Comparison of ENCODE assay signal across 1 cellular context in the genomic region with DNA sequence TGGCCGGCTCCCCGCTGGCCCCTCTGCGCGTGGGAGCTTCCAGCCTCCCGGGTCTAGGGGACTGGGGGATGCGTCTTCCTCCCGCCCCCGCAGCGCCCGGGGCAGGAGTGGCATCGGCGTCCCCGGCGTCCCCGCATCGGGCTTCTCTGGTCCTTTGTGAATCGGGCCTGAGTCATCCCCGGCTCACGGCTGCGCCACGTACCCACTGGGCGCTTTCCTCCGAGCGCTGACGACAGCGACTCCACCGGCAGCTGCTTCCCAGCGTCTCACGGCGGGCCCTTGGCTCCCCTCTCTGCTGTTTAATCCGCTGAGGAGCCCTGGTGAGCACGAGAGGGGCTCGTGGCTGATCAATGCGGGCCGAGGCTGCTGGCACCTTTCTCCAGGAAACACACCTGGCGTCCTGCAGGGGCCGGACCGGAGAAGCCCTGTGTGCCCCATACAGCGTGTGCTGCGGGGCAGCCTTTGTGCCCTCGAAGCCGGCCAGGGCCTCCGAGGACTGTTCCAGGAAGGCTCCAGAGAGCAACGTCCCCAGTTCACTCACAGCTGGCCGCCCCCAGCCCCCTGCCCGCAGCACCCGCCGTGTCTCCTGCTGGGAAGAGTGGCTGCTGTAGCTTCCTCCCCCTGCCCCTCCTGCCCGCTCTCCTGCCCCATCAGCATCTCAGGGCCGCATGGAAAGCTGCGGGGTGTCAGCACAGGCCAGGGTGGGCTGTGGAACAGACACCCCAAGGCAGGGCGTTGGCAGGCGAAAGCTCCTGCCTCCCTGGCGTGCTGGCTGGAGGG.
TF ChIP-seq lines count a peak whose summit lies in the region.

No MANE protein-coding gene starts in this region.

TF ChIP-seq in HepG2, 621 proteins besides CTCF, POLR2A, EP300 and RAD21 (continued from another document and continues in another):
- TF ChIP-seq, protein P1, sequence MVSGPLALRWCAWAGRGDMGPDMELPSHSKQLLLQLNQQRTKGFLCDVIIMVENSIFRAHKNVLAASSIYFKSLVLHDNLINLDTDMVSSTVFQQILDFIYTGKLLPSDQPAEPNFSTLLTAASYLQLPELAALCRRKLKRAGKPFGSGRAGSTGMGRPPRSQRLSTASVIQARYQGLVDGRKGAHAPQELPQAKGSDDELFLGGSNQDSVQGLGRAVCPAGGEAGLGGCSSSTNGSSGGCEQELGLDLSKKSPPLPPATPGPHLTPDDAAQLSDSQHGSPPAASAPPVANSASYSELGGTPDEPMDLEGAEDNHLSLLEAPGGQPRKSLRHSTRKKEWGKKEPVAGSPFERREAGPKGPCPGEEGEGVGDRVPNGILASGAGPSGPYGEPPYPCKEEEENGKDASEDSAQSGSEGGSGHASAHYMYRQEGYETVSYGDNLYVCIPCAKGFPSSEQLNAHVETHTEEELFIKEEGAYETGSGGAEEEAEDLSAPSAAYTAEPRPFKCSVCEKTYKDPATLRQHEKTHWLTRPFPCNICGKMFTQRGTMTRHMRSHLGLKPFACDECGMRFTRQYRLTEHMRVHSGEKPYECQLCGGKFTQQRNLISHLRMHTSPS (CRISPR knock-in tag; IDR thresholded peaks at IDR 0.05; ENCODE audit: low read depth) = peak; percentile 65; the same call in 1 of the 2 replicates
- no peak for TF ChIP-seq HCFC1 (IDR thresholded peaks at IDR 0.05; ENCODE audit: low read depth, low read length)
- no peak for TF ChIP-seq ERF (CRISPR knock-in tag; IDR thresholded peaks at IDR 0.05)
- TF ChIP-seq GLI4 (CRISPR knock-in tag; IDR thresholded peaks at IDR 0.05; ENCODE audit: borderline replicate concordance) = 0 out of 2 replicates have a peak, but pooled peaks have one; percentile 63
- TF ChIP-seq ZNF83 (CRISPR knock-in tag; IDR thresholded peaks at IDR 0.05; ENCODE audit: borderline replicate concordance) = no peak
- no peak for TF ChIP-seq RBM39 (IDR thresholded peaks at IDR 0.05; ENCODE audit: low read depth, low read length, poor library complexity, severe bottlenecking)
- TF ChIP-seq, protein P2, sequence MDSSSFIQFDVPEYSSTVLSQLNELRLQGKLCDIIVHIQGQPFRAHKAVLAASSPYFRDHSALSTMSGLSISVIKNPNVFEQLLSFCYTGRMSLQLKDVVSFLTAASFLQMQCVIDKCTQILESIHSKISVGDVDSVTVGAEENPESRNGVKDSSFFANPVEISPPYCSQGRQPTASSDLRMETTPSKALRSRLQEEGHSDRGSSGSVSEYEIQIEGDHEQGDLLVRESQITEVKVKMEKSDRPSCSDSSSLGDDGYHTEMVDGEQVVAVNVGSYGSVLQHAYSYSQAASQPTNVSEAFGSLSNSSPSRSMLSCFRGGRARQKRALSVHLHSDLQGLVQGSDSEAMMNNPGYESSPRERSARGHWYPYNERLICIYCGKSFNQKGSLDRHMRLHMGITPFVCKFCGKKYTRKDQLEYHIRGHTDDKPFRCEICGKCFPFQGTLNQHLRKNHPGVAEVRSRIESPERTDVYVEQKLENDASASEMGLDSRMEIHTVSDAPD (CRISPR knock-in tag; IDR thresholded peaks at IDR 0.05) = no peak
- 0 out of 2 replicates have a peak, but pooled peaks have one; percentile 20 for TF ChIP-seq ZNF768 (CRISPR knock-in tag; IDR thresholded peaks at IDR 0.05)
- TF ChIP-seq, protein P3, sequence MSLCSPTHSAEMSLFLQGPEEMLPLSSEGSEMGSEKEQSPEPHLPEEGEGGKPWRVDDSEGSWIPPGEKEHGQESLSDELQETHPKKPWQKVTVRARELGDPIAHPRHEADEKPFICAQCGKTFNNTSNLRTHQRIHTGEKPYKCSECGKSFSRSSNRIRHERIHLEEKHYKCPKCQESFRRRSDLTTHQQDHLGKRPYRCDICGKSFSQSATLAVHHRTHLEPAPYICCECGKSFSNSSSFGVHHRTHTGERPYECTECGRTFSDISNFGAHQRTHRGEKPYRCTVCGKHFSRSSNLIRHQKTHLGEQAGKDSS (CRISPR knock-in tag; IDR thresholded peaks at IDR 0.05; ENCODE audit: borderline replicate concordance, low read depth) = no peak
- no peak for TF ChIP-seq TEAD3 (CRISPR knock-in tag; optimal IDR thresholded peaks at IDR 0.05; ENCODE audit: borderline replicate concordance)
- TF ChIP-seq NRL (CRISPR knock-in tag; IDR thresholded peaks at IDR 0.05; ENCODE audit: borderline replicate concordance) = peak; percentile 56; the same call in 1 of the 2 replicates
- TF ChIP-seq SAFB2 (CRISPR knock-in tag; IDR thresholded peaks at IDR 0.05; ENCODE audit: borderline replicate concordance, low read depth) = no peak
- TF ChIP-seq, protein P4, sequence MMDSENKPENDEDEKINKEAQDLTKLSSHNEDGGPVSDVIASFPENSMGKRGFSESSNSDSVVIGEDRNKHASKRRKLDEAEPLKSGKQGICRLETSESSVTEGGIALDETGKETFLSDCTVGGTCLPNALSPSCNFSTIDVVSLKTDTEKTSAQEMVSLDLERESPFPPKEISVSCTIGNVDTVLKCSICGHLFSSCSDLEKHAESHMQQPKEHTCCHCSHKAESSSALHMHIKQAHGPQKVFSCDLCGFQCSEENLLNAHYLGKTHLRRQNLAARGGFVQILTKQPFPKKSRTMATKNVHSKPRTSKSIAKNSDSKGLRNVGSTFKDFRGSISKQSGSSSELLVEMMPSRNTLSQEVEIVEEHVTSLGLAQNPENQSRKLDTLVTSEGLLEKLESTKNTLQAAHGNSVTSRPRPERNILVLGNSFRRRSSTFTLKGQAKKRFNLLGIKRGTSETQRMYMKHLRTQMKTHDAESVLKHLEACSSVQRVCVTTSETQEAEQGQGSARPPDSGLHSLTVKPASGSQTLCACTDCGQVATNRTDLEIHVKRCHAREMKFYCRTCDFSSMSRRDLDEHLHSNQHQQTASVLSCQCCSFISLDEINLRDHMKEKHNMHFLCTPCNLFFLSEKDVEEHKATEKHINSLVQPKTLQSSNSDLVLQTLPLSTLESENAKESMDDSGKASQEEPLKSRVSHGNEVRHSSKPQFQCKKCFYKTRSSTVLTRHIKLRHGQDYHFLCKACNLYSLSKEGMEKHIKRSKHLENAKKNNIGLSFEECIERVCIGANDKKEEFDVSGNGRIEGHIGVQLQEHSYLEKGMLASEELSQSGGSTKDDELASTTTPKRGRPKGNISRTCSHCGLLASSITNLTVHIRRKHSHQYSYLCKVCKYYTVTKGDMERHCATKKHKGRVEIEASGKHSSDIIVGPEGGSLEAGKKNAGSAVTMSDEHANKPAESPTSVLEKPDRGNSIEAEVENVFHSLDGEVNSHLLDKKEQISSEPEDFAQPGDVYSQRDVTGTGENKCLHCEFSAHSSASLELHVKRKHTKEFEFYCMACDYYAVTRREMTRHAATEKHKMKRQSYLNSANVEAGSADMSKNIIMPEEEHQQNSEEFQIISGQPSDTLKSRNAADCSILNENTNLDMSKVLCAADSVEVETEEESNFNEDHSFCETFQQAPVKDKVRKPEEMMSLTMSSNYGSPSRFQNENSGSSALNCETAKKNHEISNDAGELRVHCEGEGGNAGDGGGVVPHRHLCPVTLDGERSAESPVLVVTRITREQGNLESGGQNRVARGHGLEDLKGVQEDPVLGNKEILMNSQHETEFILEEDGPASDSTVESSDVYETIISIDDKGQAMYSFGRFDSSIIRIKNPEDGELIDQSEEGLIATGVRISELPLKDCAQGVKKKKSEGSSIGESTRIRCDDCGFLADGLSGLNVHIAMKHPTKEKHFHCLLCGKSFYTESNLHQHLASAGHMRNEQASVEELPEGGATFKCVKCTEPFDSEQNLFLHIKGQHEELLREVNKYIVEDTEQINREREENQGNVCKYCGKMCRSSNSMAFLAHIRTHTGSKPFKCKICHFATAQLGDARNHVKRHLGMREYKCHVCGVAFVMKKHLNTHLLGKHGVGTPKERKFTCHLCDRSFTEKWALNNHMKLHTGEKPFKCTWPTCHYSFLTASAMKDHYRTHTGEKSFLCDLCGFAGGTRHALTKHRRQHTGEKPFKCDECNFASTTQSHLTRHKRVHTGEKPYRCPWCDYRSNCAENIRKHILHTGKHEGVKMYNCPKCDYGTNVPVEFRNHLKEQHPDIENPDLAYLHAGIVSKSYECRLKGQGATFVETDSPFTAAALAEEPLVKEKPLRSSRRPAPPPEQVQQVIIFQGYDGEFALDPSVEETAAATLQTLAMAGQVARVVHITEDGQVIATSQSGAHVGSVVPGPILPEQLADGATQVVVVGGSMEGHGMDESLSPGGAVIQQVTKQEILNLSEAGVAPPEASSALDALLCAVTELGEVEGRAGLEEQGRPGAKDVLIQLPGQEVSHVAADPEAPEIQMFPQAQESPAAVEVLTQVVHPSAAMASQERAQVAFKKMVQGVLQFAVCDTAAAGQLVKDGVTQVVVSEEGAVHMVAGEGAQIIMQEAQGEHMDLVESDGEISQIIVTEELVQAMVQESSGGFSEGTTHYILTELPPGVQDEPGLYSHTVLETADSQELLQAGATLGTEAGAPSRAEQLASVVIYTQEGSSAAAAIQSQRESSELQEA (CRISPR knock-in tag; IDR thresholded peaks at IDR 0.05; ENCODE audit: not compliant biosample characterization) = peak; percentile 51
- TF ChIP-seq, protein P5, sequence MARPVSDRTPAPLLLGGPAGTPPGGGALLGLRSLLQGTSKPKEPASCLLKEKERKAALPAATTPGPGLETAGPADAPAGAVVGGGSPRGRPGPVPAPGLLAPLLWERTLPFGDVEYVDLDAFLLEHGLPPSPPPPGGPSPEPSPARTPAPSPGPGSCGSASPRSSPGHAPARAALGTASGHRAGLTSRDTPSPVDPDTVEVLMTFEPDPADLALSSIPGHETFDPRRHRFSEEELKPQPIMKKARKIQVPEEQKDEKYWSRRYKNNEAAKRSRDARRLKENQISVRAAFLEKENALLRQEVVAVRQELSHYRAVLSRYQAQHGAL (CRISPR knock-in tag; IDR thresholded peaks at IDR 0.05; ENCODE audit: not compliant biosample characterization) = no peak
- no peak; the same call in 1 of the 2 replicates for TF ChIP-seq SP2 (CRISPR knock-in tag; IDR thresholded peaks at IDR 0.05)
- no peak for TF ChIP-seq SP4 (CRISPR knock-in tag; IDR thresholded peaks at IDR 0.05)
- peak; percentile 80 for TF ChIP-seq HNRNPL (IDR thresholded peaks at IDR 0.05; ENCODE audit: low read depth, low read length)
- TF ChIP-seq KLF11 (CRISPR knock-in tag; IDR thresholded peaks at IDR 0.05) = no peak
- TF ChIP-seq, protein P6, sequence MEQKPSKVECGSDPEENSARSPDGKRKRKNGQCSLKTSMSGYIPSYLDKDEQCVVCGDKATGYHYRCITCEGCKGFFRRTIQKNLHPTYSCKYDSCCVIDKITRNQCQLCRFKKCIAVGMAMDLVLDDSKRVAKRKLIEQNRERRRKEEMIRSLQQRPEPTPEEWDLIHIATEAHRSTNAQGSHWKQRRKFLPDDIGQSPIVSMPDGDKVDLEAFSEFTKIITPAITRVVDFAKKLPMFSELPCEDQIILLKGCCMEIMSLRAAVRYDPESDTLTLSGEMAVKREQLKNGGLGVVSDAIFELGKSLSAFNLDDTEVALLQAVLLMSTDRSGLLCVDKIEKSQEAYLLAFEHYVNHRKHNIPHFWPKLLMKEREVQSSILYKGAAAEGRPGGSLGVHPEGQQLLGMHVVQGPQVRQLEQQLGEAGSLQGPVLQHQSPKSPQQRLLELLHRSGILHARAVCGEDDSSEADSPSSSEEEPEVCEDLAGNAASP (CRISPR knock-in tag; IDR thresholded peaks at IDR 0.05; ENCODE audit: borderline replicate concordance) = no peak
- TF ChIP-seq, protein P7, sequence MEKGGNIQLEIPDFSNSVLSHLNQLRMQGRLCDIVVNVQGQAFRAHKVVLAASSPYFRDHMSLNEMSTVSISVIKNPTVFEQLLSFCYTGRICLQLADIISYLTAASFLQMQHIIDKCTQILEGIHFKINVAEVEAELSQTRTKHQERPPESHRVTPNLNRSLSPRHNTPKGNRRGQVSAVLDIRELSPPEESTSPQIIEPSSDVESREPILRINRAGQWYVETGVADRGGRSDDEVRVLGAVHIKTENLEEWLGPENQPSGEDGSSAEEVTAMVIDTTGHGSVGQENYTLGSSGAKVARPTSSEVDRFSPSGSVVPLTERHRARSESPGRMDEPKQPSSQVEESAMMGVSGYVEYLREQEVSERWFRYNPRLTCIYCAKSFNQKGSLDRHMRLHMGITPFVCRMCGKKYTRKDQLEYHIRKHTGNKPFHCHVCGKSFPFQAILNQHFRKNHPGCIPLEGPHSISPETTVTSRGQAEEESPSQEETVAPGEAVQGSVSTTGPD (CRISPR knock-in tag; IDR thresholded peaks at IDR 0.05) = no peak
- no peak for TF ChIP-seq TP53 (CRISPR knock-in tag; conservative IDR thresholded peaks at IDR 0.05)
- no peak for TF ChIP-seq ZNF766 (CRISPR knock-in tag; IDR thresholded peaks at IDR 0.05; ENCODE audit: borderline replicate concordance)
- TF ChIP-seq MYNN (CRISPR knock-in tag; IDR thresholded peaks at IDR 0.05; ENCODE audit: low read depth) = no peak
- TF ChIP-seq RBFOX2 (IDR thresholded peaks at IDR 0.05; ENCODE audit: low read depth, low read length) = no peak
- TF ChIP-seq, protein P8, sequence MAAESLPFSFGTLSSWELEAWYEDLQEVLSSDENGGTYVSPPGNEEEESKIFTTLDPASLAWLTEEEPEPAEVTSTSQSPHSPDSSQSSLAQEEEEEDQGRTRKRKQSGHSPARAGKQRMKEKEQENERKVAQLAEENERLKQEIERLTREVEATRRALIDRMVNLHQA (CRISPR knock-in tag; IDR thresholded peaks at IDR 0.05) = no peak
- TF ChIP-seq JDP2 (CRISPR knock-in tag; IDR thresholded peaks at IDR 0.05; ENCODE audit: borderline replicate concordance) = no peak
- TF ChIP-seq KLF9 (CRISPR knock-in tag; IDR thresholded peaks at IDR 0.05; ENCODE audit: low read depth) = no peak
- no peak for TF ChIP-seq ZNF776 (CRISPR knock-in tag; IDR thresholded peaks at IDR 0.05)
- TF ChIP-seq CBX5 (CRISPR knock-in tag; IDR thresholded peaks at IDR 0.05; ENCODE audit: borderline replicate concordance) = no peak
- TF ChIP-seq HMG20B (CRISPR knock-in tag; conservative IDR thresholded peaks at IDR 0.05) = no peak
- TF ChIP-seq, protein P9, sequence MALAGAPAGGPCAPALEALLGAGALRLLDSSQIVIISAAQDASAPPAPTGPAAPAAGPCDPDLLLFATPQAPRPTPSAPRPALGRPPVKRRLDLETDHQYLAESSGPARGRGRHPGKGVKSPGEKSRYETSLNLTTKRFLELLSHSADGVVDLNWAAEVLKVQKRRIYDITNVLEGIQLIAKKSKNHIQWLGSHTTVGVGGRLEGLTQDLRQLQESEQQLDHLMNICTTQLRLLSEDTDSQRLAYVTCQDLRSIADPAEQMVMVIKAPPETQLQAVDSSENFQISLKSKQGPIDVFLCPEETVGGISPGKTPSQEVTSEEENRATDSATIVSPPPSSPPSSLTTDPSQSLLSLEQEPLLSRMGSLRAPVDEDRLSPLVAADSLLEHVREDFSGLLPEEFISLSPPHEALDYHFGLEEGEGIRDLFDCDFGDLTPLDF (CRISPR knock-in tag; IDR thresholded peaks at IDR 0.05) = no peak
- no peak for TF ChIP-seq ZNF781 (CRISPR knock-in tag; IDR thresholded peaks at IDR 0.05; ENCODE audit: borderline replicate concordance, not compliant biosample characterization)
- TF ChIP-seq ATF7-NPFF (CRISPR knock-in tag; IDR thresholded peaks at IDR 0.05; ENCODE audit: low read depth) = no peak
- no peak for TF ChIP-seq ZNF577 (CRISPR knock-in tag; IDR thresholded peaks at IDR 0.05; ENCODE audit: borderline replicate concordance, low read depth)
- TF ChIP-seq, protein P10, sequence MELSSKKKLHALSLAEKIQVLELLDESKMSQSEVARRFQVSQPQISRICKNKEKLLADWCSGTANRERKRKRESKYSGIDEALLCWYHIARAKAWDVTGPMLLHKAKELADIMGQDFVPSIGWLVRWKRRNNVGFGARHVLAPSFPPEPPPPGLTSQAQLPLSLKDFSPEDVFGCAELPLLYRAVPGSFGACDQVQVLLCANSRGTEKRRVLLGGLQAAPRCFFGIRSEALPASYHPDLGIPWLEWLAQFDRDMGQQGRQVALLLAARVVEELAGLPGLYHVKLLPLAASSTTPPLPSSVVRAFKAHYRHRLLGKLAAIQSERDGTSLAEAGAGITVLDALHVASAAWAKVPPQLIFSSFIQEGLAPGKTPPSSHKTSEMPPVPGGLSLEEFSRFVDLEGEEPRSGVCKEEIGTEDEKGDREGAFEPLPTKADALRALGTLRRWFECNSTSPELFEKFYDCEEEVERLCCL (CRISPR knock-in tag; IDR thresholded peaks at IDR 0.05; ENCODE audit: borderline replicate concordance) = no peak
- TF ChIP-seq MEIS2 (CRISPR knock-in tag; IDR thresholded peaks at IDR 0.05) = no peak
- TF ChIP-seq CENPT (CRISPR knock-in tag; IDR thresholded peaks at IDR 0.05; ENCODE audit: low read depth) = no peak
